Comparison of ENCODE assay signal across 27 cellular contexts in the genomic region with DNA sequence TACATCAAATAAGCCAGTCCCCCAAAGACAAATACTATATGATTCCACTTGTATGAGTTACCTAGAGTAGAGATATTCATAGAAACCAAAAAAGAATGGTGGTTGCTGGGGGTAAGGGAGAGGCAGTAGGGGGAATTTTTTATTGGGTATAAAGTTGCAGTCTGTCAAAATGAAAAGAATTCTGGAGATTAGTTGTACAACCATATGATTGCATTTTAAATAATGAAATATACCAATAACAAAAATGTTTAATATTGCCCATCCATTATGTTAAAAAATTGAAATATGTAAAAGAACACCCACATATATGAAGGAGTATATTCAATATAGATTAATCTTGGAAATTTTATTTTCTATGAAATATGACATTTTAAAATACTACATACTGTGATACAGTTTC.
"Had no signal": no experiment of that assay in that cellular context is flagged by ENCODE, and none has a peak within 500 bp of the region (broad histone marks: within the 10 kb centered on the region; RNA-seq: fewer than 3 reads in every experiment).

No MANE protein-coding gene starts in this region.

- FAIRE-seq: endometrium, endothelial cell of umbilical vein had no signal

- H3K27ac ChIP-seq: colonic mucosa, coronary artery, dorsolateral prefrontal cortex, epithelial cell of prostate, esophagus muscularis mucosa, esophagus squamous epithelium, foreskin keratinocyte, gastrocnemius medialis, gastroesophageal sphincter, heart left ventricle, heart right ventricle had no signal

- ATAC-seq: effector memory CD8-positive, alpha-beta T cell; esophagus mucosa; foreskin keratinocyte; gastrocnemius medialis; gastroesophageal sphincter; heart left ventricle; heart right ventricle had no signal

- H3K4me3 Mint-ChIP-seq: dendritic cell treated with granulocyte-macrophage colony-stimulating factor and Interleukin-4, amounts not matched to agents 40 ng/mL and 50 ng/mL, for 4 days; effector memory CD8-positive, alpha-beta T cell; endodermal cell had no signal

- H3K27me3 Mint-ChIP-seq: dendritic cell treated with granulocyte-macrophage colony-stimulating factor and Interleukin-4, amounts not matched to agents 40 ng/mL and 50 ng/mL, for 4 days; effector memory CD8-positive, alpha-beta T cell had no signal

- H3K9me3 ChIP-seq: colonic mucosa, gastrocnemius medialis, gastroesophageal sphincter had no signal

- DNase-seq: colonic mucosa; cortex of kidney; dermis blood vessel endothelial cell; dorsolateral prefrontal cortex; effector CD4-positive, alpha-beta T cell; effector CD8-positive, alpha-beta T cell; effector memory CD4-positive, alpha-beta T cell; effector memory CD8-positive, alpha-beta T cell; endodermal cell; erythroblast; esophagus squamous epithelium; foreskin fibroblast; foreskin keratinocyte; foreskin melanocyte; gastrocnemius medialis; glutamatergic neuron; head of caudate nucleus; heart left ventricle; heart right ventricle had no signal

- H3K4me1 ChIP-seq: colonic mucosa, esophagus muscularis mucosa, esophagus squamous epithelium, foreskin keratinocyte, gastrocnemius medialis, gastroesophageal sphincter, heart left ventricle, heart right ventricle had no signal

- H3K27me3 ChIP-seq: colonic mucosa, dorsolateral prefrontal cortex, esophagus muscularis mucosa, esophagus squamous epithelium, foreskin keratinocyte, gastrocnemius medialis, gastroesophageal sphincter, heart left ventricle, heart right ventricle had no signal

- H3K4me3 ChIP-seq: colonic mucosa, coronary artery, dorsolateral prefrontal cortex, esophagus muscularis mucosa, esophagus squamous epithelium, gastrocnemius medialis, gastroesophageal sphincter, heart left ventricle, heart right ventricle had no signal

- H3K27ac Mint-ChIP-seq: dendritic cell treated with granulocyte-macrophage colony-stimulating factor and Interleukin-4, amounts not matched to agents 40 ng/mL and 50 ng/mL, for 4 days; effector memory CD8-positive, alpha-beta T cell; endodermal cell had no signal

- H3K36me3 ChIP-seq: colonic mucosa, esophagus muscularis mucosa, esophagus squamous epithelium, gastrocnemius medialis, gastroesophageal sphincter, heart left ventricle, heart right ventricle had no signal

- H3K4me1 Mint-ChIP-seq: endodermal cell had no signal
